ENCODE assay signal across 11 cellular contexts in the genomic region with DNA sequence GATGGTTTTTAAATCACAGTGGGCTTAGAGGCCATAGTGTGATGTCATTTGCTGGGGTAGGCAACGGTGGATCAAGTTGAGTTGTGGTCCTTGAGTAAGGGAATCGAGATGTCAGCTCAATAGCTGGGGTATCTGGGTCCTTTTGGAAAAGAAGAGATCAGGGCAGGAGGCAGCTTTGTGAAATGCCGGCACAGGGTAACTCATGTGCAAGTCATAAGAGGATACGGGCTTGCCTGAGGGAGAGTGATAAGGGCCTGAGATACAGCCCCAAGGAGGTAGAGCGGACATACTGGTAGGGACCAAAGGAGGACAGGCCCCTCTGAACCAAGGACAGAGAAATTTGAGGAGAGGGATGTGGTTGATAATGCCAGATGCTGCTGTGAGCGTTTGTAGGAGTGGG. TPM values are rescaled to one million over a fixed set of nuclear protein-coding genes. Genes with fewer than 3 reads are reported as not detected.
A peak's percentile ranks its signal among the peaks of the same experiment; 100 is the strongest.
DNase-seq lines count a peak whose midpoint lies in the region; ATAC-seq and TF ChIP-seq lines count a peak whose summit lies in the region.
"Had no signal": no experiment of that assay in that cellular context is flagged by ENCODE, and none has a peak within 500 bp of the region (broad histone marks: within the 10 kb centered on the region; RNA-seq: fewer than 3 reads in every experiment).

No MANE protein-coding gene starts in this region.

- H3K36me3 ChIP-seq in left ventricle myocardium inferior = peaks cover 70% of the 10 kb centered on the region
- peaks cover 9% of the 10 kb centered on the region for H3K36me3 ChIP-seq in urinary bladder (ENCODE audit: insufficient read depth)

- H3K27me3 ChIP-seq in left ventricle myocardium inferior (ENCODE audit: low read depth) = no peaks in the 10 kb centered on the region
- H3K27me3 ChIP-seq: body of pancreas had no signal

- in situ Hi-C loops in GM13976 (cut with MboI; ENCODE audit: low sequenced_read_pairs, unreplicated experiment) = no loop called here

- no peak for ATAC-seq in left cardiac atrium
- ATAC-seq in activated naive CD4-positive, alpha-beta T cell treated with anti-CD3 and anti-CD28 coated beads, Interleukin-2, amount 50 U/mL, for 72 hours = no peak
- no peak for ATAC-seq in memory B cell (ENCODE audit: low read depth)
- no peak for ATAC-seq in HG03135 (IDR thresholded peaks at IDR 0.05; ENCODE audit: unreplicated experiment)
- ATAC-seq: body of pancreas had no signal

- no peaks in the 10 kb centered on the region for H3K9me3 Mint-ChIP-seq in activated naive CD4-positive, alpha-beta T cell treated with anti-CD3 and anti-CD28 coated beads, Interleukin-2, amount 50 U/mL, for 72 hours
- H3K9me3 Mint-ChIP-seq in memory B cell = no peaks in the 10 kb centered on the region

- peak overlapping the region; percentile 40 for H3K27ac ChIP-seq in left ventricle myocardium inferior (replicated peaks)
- peak overlapping the region; percentile 47 for H3K27ac ChIP-seq in urinary bladder (ENCODE audit: low read depth)

- peak overlapping the region; percentile 85 to 95 for H3K27ac Mint-ChIP-seq in activated naive CD4-positive, alpha-beta T cell treated with anti-CD3 and anti-CD28 coated beads, Interleukin-2, amount 50 U/mL, for 72 hours
- H3K27ac Mint-ChIP-seq in memory B cell = peak overlapping the region; percentile 52

- no peak overlapping the region for H3K4me3 Mint-ChIP-seq in memory B cell

- H3K27me3 Mint-ChIP-seq in memory B cell = peaks cover 6% of the 10 kb centered on the region

- H3K4me1 ChIP-seq in left ventricle myocardium inferior = peaks cover 55% of the 10 kb centered on the region
- H3K4me1 ChIP-seq in urinary bladder (ENCODE audit: insufficient read depth) = no peaks in the 10 kb centered on the region

- peaks cover 15 to 22% of the 10 kb centered on the region in 2 donors for H3K36me3 Mint-ChIP-seq in activated naive CD4-positive, alpha-beta T cell treated with anti-CD3 and anti-CD28 coated beads, Interleukin-2, amount 50 U/mL, for 72 hours
- peaks cover 22% of the 10 kb centered on the region for H3K36me3 Mint-ChIP-seq in memory B cell

- peaks cover 13% of the 10 kb centered on the region for H3K4me1 Mint-ChIP-seq in memory B cell

- TF ChIP-seq CTCF in left ventricle myocardium inferior (IDR thresholded peaks at IDR 0.05; ENCODE audit: borderline replicate concordance) (no peak), GM13976 (IDR thresholded peaks at IDR 0.05; ENCODE audit: borderline replicate concordance, control extremely low read depth, extremely low read depth, insufficient read depth, missing control alignments) (no peak)

- no peak overlapping the region for H3K4me3 ChIP-seq in left ventricle myocardium inferior
- no peak overlapping the region for H3K4me3 ChIP-seq in urinary bladder (ENCODE audit: low read depth, low read length)
- H3K4me3 ChIP-seq: body of pancreas had no signal

- DNase-seq in left ventricle myocardium inferior (no peak), left cardiac atrium (no peak), memory B cell (ENCODE audit: low spot score in 2 of 2) (no peak), MV-4-11 (lab: John Stamatoyannopoulos, UW) (no peak), GM13976 (ENCODE audit: low spot score) (no peak)
- DNase-seq in activated naive CD4-positive, alpha-beta T cell treated with anti-CD3 and anti-CD28 coated beads, Interleukin-2, amount 50 U/mL, for 72 hours (ENCODE audit: low spot score in 2 of 2) = no peak
- DNase-seq: activated CD4-positive, CD25-positive, alpha-beta regulatory T cell; body of pancreas; NCI-H774 had no signal

- no peaks in the 10 kb centered on the region for H3K9me3 ChIP-seq in left ventricle myocardium inferior (replicated peaks)
- H3K9me3 ChIP-seq: body of pancreas had no signal

- WGBS in urinary bladder = 82% methylated on average over 6 of the region's 6 CpGs

- intact Hi-C loops in left ventricle myocardium inferior (cut with micrococcal nuclease) = no loop called here
- intact Hi-C loops in left cardiac atrium (cut with DNase I) = no loop called here

RNA-seq across cellular contexts. Expression of gene FAM131A, which starts 4.2 kb away (rescaled TPM):
- total RNA-seq in left ventricle myocardium inferior (30.2 TPM), left cardiac atrium (10 to 100 TPM; 21.0 to 31.1 TPM), urinary bladder (15.9 TPM)
- total RNA-seq in activated naive CD4-positive, alpha-beta T cell treated with anti-CD3 and anti-CD28 coated beads, Interleukin-2, amount 50 U/mL, for 72 hours = 1 to 10 TPM; 4.1 to 6.8 TPM
- 31.0 TPM for polyA plus RNA-seq in urinary bladder

RNA-seq across cellular contexts. Expression of gene EIF4G1, which starts 18.8 kb away (rescaled TPM):
- total RNA-seq in left ventricle myocardium inferior (224 TPM), left cardiac atrium (100 to 1,000 TPM; 229 to 275 TPM), urinary bladder (117 TPM)
- total RNA-seq in activated naive CD4-positive, alpha-beta T cell treated with anti-CD3 and anti-CD28 coated beads, Interleukin-2, amount 50 U/mL, for 72 hours = 100 to 1,000 TPM; 256 to 376 TPM
- polyA plus RNA-seq in urinary bladder = 224 TPM

RNA-seq across cellular contexts. Expression of gene CLCN2, which starts 28.2 kb away (rescaled TPM):
- total RNA-seq in left ventricle myocardium inferior (1.7 TPM), left cardiac atrium (1 to 10 TPM; 2.3 to 2.6 TPM), urinary bladder (4.7 TPM)
- total RNA-seq in activated naive CD4-positive, alpha-beta T cell treated with anti-CD3 and anti-CD28 coated beads, Interleukin-2, amount 50 U/mL, for 72 hours = 10 to 100 TPM in 1 of 2 donors, 1 to 10 TPM in 1; 6.5 to 13.9 TPM
- 4.8 TPM for polyA plus RNA-seq in urinary bladder

RNA-seq across cellular contexts. Expression of gene POLR2H, which starts 28.3 kb away (rescaled TPM):
- total RNA-seq in left ventricle myocardium inferior (24.3 TPM), left cardiac atrium (10 to 100 TPM; 26.8 to 34.4 TPM), urinary bladder (45.9 TPM)
- 100 to 1,000 TPM; 112 to 177 TPM for total RNA-seq in activated naive CD4-positive, alpha-beta T cell treated with anti-CD3 and anti-CD28 coated beads, Interleukin-2, amount 50 U/mL, for 72 hours
- 59.7 TPM for polyA plus RNA-seq in urinary bladder

RNA-seq across cellular contexts. Expression of gene PSMD2, which starts 34.1 kb away (rescaled TPM):
- total RNA-seq in left ventricle myocardium inferior (213 TPM), left cardiac atrium (100 to 1,000 TPM; 176 to 217 TPM), urinary bladder (121 TPM)
- total RNA-seq in activated naive CD4-positive, alpha-beta T cell treated with anti-CD3 and anti-CD28 coated beads, Interleukin-2, amount 50 U/mL, for 72 hours = 100 to 1,000 TPM; 241 to 252 TPM
- 205 TPM for polyA plus RNA-seq in urinary bladder
